In the genomic region with DNA sequence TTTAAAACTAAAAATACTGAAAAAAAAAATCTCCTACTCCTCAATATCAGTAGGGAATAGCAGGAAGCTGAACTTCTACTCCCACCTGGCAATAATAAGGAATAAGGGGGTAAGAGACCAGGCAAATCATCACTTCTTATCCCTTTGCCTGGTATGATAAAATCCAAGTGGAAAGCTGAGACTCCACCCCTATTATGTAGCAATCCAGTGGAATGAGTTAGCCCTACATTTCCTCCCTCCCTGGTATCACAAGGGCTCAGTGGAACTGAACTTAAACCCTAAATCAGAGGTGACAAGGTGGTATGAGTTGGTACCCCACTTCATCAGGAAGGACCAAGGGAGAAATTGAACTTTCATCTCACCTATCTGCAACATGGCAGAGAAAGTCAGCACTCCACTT, we compare ENCODE assay signal across 32 cellular contexts. TPM values are rescaled to one million over a fixed set of nuclear protein-coding genes. Genes with fewer than 3 reads are reported as not detected.
DNase-seq lines count a peak whose midpoint lies in the region; ATAC-seq, FAIRE-seq and TF ChIP-seq lines count a peak whose summit lies in the region.
"Had no signal": no experiment of that assay in that cellular context is flagged by ENCODE, and none has a peak within 500 bp of the region (broad histone marks: within the 10 kb centered on the region; RNA-seq: fewer than 3 reads in every experiment).

No MANE protein-coding gene starts in this region.

- no peak for TF ChIP-seq EP300 in HepG2 (IDR thresholded peaks at IDR 0.05; ENCODE audit: low read depth in 2 of 2, low read length in 2 of 2)
- no peak for TF ChIP-seq EP300 in HepG2 (CRISPR knock-in tag; IDR thresholded peaks at IDR 0.05; ENCODE audit: borderline replicate concordance)

- no peak overlapping the region for H3K4me3 ChIP-seq in right lobe of liver
- H3K4me3 ChIP-seq in HepG2 (replicated peaks in 1 of 3; ENCODE audit: insufficient read depth in 1 of 3, low read depth in 2 of 3, low read length in 3 of 3): no peak overlapping the region
- H3K4me3 ChIP-seq in bronchial epithelial cell (ENCODE audit: low read depth, low read length): no peak overlapping the region
- H3K4me3 ChIP-seq: coronary artery, GM23338, heart right ventricle, transverse colon had no signal

- H3K36me3 Mint-ChIP-seq in activated T-helper 1 cell treated with anti-CD3 and anti-CD28 coated beads, Interleukin-12 subunit alpha, Interleukin-12 subunit beta, Interleukin-2, Interleukin-4 antibody, amounts not matched to agents 30 ng/mL and 10 ng/mL and 1 ng/mL, durations not matched to agents 14 hours and 24 hours and 36 hours (ENCODE audit: low read depth): peaks cover 9% of the 10 kb centered on the region

- H3K36me3 ChIP-seq in right lobe of liver (no peaks in the 10 kb centered on the region), HepG2 (replicated peaks in 1 of 2; ENCODE audit: control insufficient read depth in 1 of 2, insufficient read depth in 2 of 2, low read length in 2 of 2) (peaks cover 0 to 3% of the 10 kb centered on the region in 2 experiments; a peak in 1 of 5 replicates), bronchial epithelial cell (ENCODE audit: control insufficient read depth, insufficient read depth, low read length) (no peaks in the 10 kb centered on the region)
- H3K36me3 ChIP-seq: heart right ventricle, transverse colon had no signal

- H3K27me3 Mint-ChIP-seq in activated T-helper 1 cell treated with anti-CD3 and anti-CD28 coated beads, Interleukin-12 subunit alpha, Interleukin-12 subunit beta, Interleukin-2, Interleukin-4 antibody, amounts not matched to agents 30 ng/mL and 10 ng/mL and 1 ng/mL, durations not matched to agents 14 hours and 24 hours and 36 hours (ENCODE audit: insufficient read depth): no peaks in the 10 kb centered on the region
- H3K27me3 Mint-ChIP-seq: activated CD4-positive, alpha-beta memory T cell treated with anti-CD3 and anti-CD28 coated beads for 36 hours; activated naive CD4-positive, alpha-beta T cell treated with anti-CD3 and anti-CD28 coated beads, Interleukin-2, amount 10 ng/mL, durations not matched to agents 7 days and 5 days; CD4-positive, alpha-beta T cell had no signal

- H2AFZ ChIP-seq in HepG2 (ENCODE audit: low read length): no peak overlapping the region
- H2AFZ ChIP-seq: GM23338 had no signal

- no peaks in the 10 kb centered on the region for H3K9me3 ChIP-seq in right lobe of liver
- no peaks in the 10 kb centered on the region for H3K9me3 ChIP-seq in HepG2 (ENCODE audit: low read length)
- H3K9me3 ChIP-seq: transverse colon had no signal

- TF ChIP-seq RAD21 in HepG2 (CRISPR knock-in tag; IDR thresholded peaks at IDR 0.05): no peak

- peaks cover 4% of the 10 kb centered on the region for H3K9me3 Mint-ChIP-seq in activated T-helper 1 cell treated with anti-CD3 and anti-CD28 coated beads, Interleukin-12 subunit alpha, Interleukin-12 subunit beta, Interleukin-2, Interleukin-4 antibody, amounts not matched to agents 30 ng/mL and 10 ng/mL and 1 ng/mL, durations not matched to agents 14 hours and 24 hours and 36 hours

- ATAC-seq in right lobe of liver: peak; percentile 22 to 44 (median 28)
- ATAC-seq in HepG2: no peak
- no peak for ATAC-seq in GM21619 (IDR thresholded peaks at IDR 0.05; ENCODE audit: unreplicated experiment)
- no peak for ATAC-seq in HG02759 (IDR thresholded peaks at IDR 0.05; ENCODE audit: unreplicated experiment)
- ATAC-seq: GM23338; PC-3; SK-N-SH treated with all-trans-retinoic acid at 6 μM for 48 hours; stimulated activated effector memory CD8-positive, alpha-beta T cell treated with anti-CD3 and anti-CD28 coated beads, Interleukin-12 subunit alpha, Interleukin-12 subunit beta, amount 100 ng/mL, for 72 hours had no signal

- intact Hi-C loops in right lobe of liver (cut with DNase I): no loop called here
- intact Hi-C loops in HepG2 (cut with micrococcal nuclease; ENCODE audit: unreplicated experiment): no loop called here
- intact Hi-C loops in activated T-helper 1 cell treated with anti-CD3 and anti-CD28 coated beads, Interleukin-12 subunit alpha, Interleukin-12 subunit beta, Interleukin-2, Interleukin-4 antibody, amounts not matched to agents 30 ng/mL and 10 ng/mL and 1 ng/mL, durations not matched to agents 14 hours and 24 hours and 36 hours (cut with micrococcal nuclease): no loop called here

- POLR2A ChIA-PET in HepG2 (lab: Yijun Ruan, JAX): interaction anchor here (0.7 kb wide), 1 partner anchor 18 kb away, joined by 3 read pairs; no protein-coding TSS in a partner anchor

- TF ChIP-seq POLR2A in right lobe of liver (IDR thresholded peaks at IDR 0.05): no peak
- no peak for TF ChIP-seq POLR2A in HepG2 (IDR thresholded peaks at IDR 0.05; ENCODE audit: insufficient read depth in 1 of 2, low read depth in 2 of 2, low read length in 2 of 2)

- H3K27ac ChIP-seq in right lobe of liver (no peak overlapping the region), HepG2 (ENCODE audit: extremely low read length, insufficient read depth, low read length) (no peak overlapping the region)
- H3K27ac ChIP-seq: coronary artery, heart right ventricle, transverse colon had no signal

- no peak overlapping the region for H3K27ac Mint-ChIP-seq in activated T-helper 1 cell treated with anti-CD3 and anti-CD28 coated beads, Interleukin-12 subunit alpha, Interleukin-12 subunit beta, Interleukin-2, Interleukin-4 antibody, amounts not matched to agents 30 ng/mL and 10 ng/mL and 1 ng/mL, durations not matched to agents 14 hours and 24 hours and 36 hours
- H3K27ac Mint-ChIP-seq: activated CD4-positive, alpha-beta memory T cell treated with anti-CD3 and anti-CD28 coated beads for 36 hours; activated naive CD4-positive, alpha-beta T cell treated with anti-CD3 and anti-CD28 coated beads, Interleukin-2, amount 10 ng/mL, durations not matched to agents 7 days and 5 days; CD4-positive, alpha-beta T cell; GM23338; nephron; stimulated activated effector memory CD8-positive, alpha-beta T cell treated with anti-CD3 and anti-CD28 coated beads, Interleukin-12 subunit alpha, Interleukin-12 subunit beta, amount 100 ng/mL, for 72 hours had no signal

- H3K4me1 ChIP-seq in right lobe of liver (peaks cover 0 to 1% (median 0%) of the 10 kb centered on the region in 4 donors), HepG2 (ENCODE audit: insufficient read depth, low read length) (peaks cover 19% of the 10 kb centered on the region)

- H3K4me2 ChIP-seq in HepG2 (ENCODE audit: low read depth, low read length): no peak overlapping the region
- H3K4me2 ChIP-seq: GM23338 had no signal

- TF ChIP-seq CTCF in right lobe of liver (IDR thresholded peaks at IDR 0.05): no peak
- no peak for TF ChIP-seq CTCF in HepG2 (CRISPR knock-in tag; IDR thresholded peaks at IDR 0.05)
- no peak for TF ChIP-seq CTCF in bronchial epithelial cell (IDR thresholded peaks at IDR 0.05; ENCODE audit: insufficient read depth, low read length, severe bottlenecking)

- peaks cover 6% of the 10 kb centered on the region; the same call in 1 of the 2 replicates for H4K20me1 ChIP-seq in HepG2 (ENCODE audit: insufficient read depth, low read length)

- in situ Hi-C loops in HepG2 (cut with HindIII; ENCODE audit: extremely low pct_ligation_motif_present, low pct_unique_long_range_greater_than_20kb): no loop called here

- H3K27me3 ChIP-seq in right lobe of liver (no peaks in the 10 kb centered on the region), HepG2 (ENCODE audit: control insufficient read depth in 1 of 2, insufficient read depth in 2 of 2, low read length in 2 of 2) (no peaks in the 10 kb centered on the region), bronchial epithelial cell (ENCODE audit: control insufficient read depth, insufficient read depth, low read length) (no peaks in the 10 kb centered on the region)
- H3K27me3 ChIP-seq: heart right ventricle, transverse colon had no signal

- H3K4me1 Mint-ChIP-seq in activated T-helper 1 cell treated with anti-CD3 and anti-CD28 coated beads, Interleukin-12 subunit alpha, Interleukin-12 subunit beta, Interleukin-2, Interleukin-4 antibody, amounts not matched to agents 30 ng/mL and 10 ng/mL and 1 ng/mL, durations not matched to agents 14 hours and 24 hours and 36 hours (ENCODE audit: low read depth): peaks cover 39% of the 10 kb centered on the region
- H3K4me1 Mint-ChIP-seq: nephron had no signal

- CTCF ChIA-PET in HepG2 (lab: Yijun Ruan, JAX; ENCODE audit: low intra/inter-chr PET ratio, low total read pairs): no interaction called here

- FAIRE-seq in HepG2 (lab: Jason Lieb, UNC) (no peak), bronchial epithelial cell (lab: Jason Lieb, UNC) (no peak), HTR-8/SVneo (lab: Jason Lieb, UNC) (no peak)
- FAIRE-seq: D721Med, frontal cortex had no signal

- peaks cover 92% of the 10 kb centered on the region for H3K79me2 ChIP-seq in HepG2 (ENCODE audit: insufficient read depth, low read length)

- no TSS peak for BruUV-seq in HepG2 (replicated peaks; lab: Mats Ljungman, UMichigan)

- H3K9ac ChIP-seq in HepG2 (ENCODE audit: insufficient read depth, low read depth, low read length): no peak overlapping the region

- no peak for DNase-seq in right lobe of liver
- DNase-seq in HepG2 (ENCODE audit: low spot score): no peak
- DNase-seq in bronchial epithelial cell (ENCODE audit: low read depth): peak; percentile 26
- DNase-seq in iris pigment epithelial cell (ENCODE audit: low read depth): peak; percentile 13
- no peak for DNase-seq in activated T-helper 1 cell treated with anti-CD3 and anti-CD28 coated beads, Interleukin-12 subunit alpha, Interleukin-12 subunit beta, Interleukin-2, Interleukin-4 antibody, amounts not matched to agents 30 ng/mL and 10 ng/mL and 1 ng/mL, durations not matched to agents 14 hours and 24 hours and 36 hours (ENCODE audit: low spot score)
- no peak for DNase-seq in HTR-8/SVneo (ENCODE audit: insufficient read length, low spot score)
- DNase-seq: activated CD4-positive, alpha-beta memory T cell treated with anti-CD3 and anti-CD28 coated beads for 36 hours; activated CD4-positive, alpha-beta T cell treated with anti-CD3 and anti-CD28 coated beads for 1 hour; activated naive CD4-positive, alpha-beta T cell treated with anti-CD3 and anti-CD28 coated beads, Interleukin-2, amount 10 ng/mL, durations not matched to agents 7 days and 5 days; AML-193; CD4-positive, alpha-beta T cell; effector memory CD4-positive, alpha-beta T cell; erythroblast; heart right ventricle; kidney glomerular epithelial cell; NCI-H1417; NCI-H2029; NCI-H526 treated with DMSO at 0.1 percent for 48 hours; NK-92 treated with Interleukin-12 subunit alpha and Interleukin-12 subunit beta, amount 100 ng/mL, for 24 hours; PC-3; Right ventricle myocardium superior; T-helper 2 cell; transverse colon had no signal

- no peak overlapping the region for H3K4me3 Mint-ChIP-seq in activated T-helper 1 cell treated with anti-CD3 and anti-CD28 coated beads, Interleukin-12 subunit alpha, Interleukin-12 subunit beta, Interleukin-2, Interleukin-4 antibody, amounts not matched to agents 30 ng/mL and 10 ng/mL and 1 ng/mL, durations not matched to agents 14 hours and 24 hours and 36 hours
- H3K4me3 Mint-ChIP-seq: activated CD4-positive, alpha-beta memory T cell treated with anti-CD3 and anti-CD28 coated beads for 36 hours; activated naive CD4-positive, alpha-beta T cell treated with anti-CD3 and anti-CD28 coated beads, Interleukin-2, amount 10 ng/mL, durations not matched to agents 7 days and 5 days; CD4-positive, alpha-beta T cell; GM23338; nephron; stimulated activated effector memory CD8-positive, alpha-beta T cell treated with anti-CD3 and anti-CD28 coated beads, Interleukin-12 subunit alpha, Interleukin-12 subunit beta, amount 100 ng/mL, for 72 hours had no signal

RNA-seq across cellular contexts. Expression of gene TRIM33, which starts 25.7 kb away (rescaled TPM):
- total RNA-seq in right lobe of liver (10 to 100 TPM; 13.9 to 18.0 (median 15.0) TPM), HepG2 (2016; rRNA removed; fragmentation: Illumina TruSeq; extraction: Trizol) (42.2 and 42.8 TPM in 2 replicates), bronchial epithelial cell (16.3 and 22.1 TPM in 2 replicates)
- 8.8 and 9.0 TPM in 2 replicates for total RNA-seq in HepG2 (2016; cell fraction: cytosol; rRNA removed; fragmentation: Illumina TruSeq; extraction: Trizol; ENCODE audit: low read depth)
- 39.4 and 41.0 TPM in 2 replicates for total RNA-seq in HepG2 (2016; cell fraction: insoluble cytoplasmic fraction; rRNA removed; fragmentation: Illumina TruSeq; extraction: Trizol)
- total RNA-seq in HepG2 (2016; cell fraction: membrane; rRNA removed; fragmentation: Illumina TruSeq; extraction: Trizol): 11.6 and 13.2 TPM in 2 replicates
- 54.1 and 54.2 TPM in 2 replicates for total RNA-seq in HepG2 (2016; cell fraction: nucleus; rRNA removed; fragmentation: Illumina TruSeq; extraction: Trizol)
- 31.0 and 35.5 TPM in 2 replicates for polyA plus RNA-seq in HepG2 (2011; rRNA removed)
- 12.2 and 14.5 TPM in 2 replicates for polyA plus RNA-seq in HepG2 (2011; cell fraction: cytosol; rRNA removed)
- polyA plus RNA-seq in HepG2 (2011; cell fraction: nucleus; rRNA removed): 28.4 and 29.4 TPM in 2 replicates
- polyA plus RNA-seq in HepG2 (2012): 19.4 and 23.2 TPM in 2 replicates
- polyA plus RNA-seq in HepG2 (2016; cell fraction: cytosol; fragmentation: Illumina TruSeq; extraction: Trizol; ENCODE audit: low read depth): 0.87 and 0.88 TPM in 2 replicates
- polyA plus RNA-seq in HepG2 (2016; cell fraction: insoluble cytoplasmic fraction; fragmentation: Illumina TruSeq; extraction: Trizol; ENCODE audit: low read depth): 27.4 and 29.1 TPM in 2 replicates
- polyA plus RNA-seq in HepG2 (2016; cell fraction: membrane; fragmentation: Illumina TruSeq; extraction: Trizol; ENCODE audit: low read depth): 2.7 and 3.4 TPM in 2 replicates
- polyA plus RNA-seq in HepG2 (2016; cell fraction: nucleus; fragmentation: Illumina TruSeq; extraction: Trizol; ENCODE audit: insufficient read depth, low read depth): 38.6 and 49.9 TPM in 2 replicates
- 39.0 and 73.0 TPM in 2 replicates for polyA minus RNA-seq in HepG2 (2011; rRNA and poly(A)+ RNA removed; ENCODE audit: low replicate concordance)
- polyA minus RNA-seq in HepG2 (2011; cell fraction: cytosol; rRNA and poly(A)+ RNA removed): 30.9 and 38.0 TPM in 2 replicates
- polyA minus RNA-seq in HepG2 (2011; cell fraction: nucleus; rRNA and poly(A)+ RNA removed): 91.8 and 97.2 TPM in 2 replicates
- 39.2 and 41.7 TPM in 2 replicates for total RNA-seq in activated T-helper 1 cell treated with anti-CD3 and anti-CD28 coated beads, Interleukin-12 subunit alpha, Interleukin-12 subunit beta, Interleukin-2, Interleukin-4 antibody, amounts not matched to agents 30 ng/mL and 10 ng/mL and 1 ng/mL, durations not matched to agents 14 hours and 24 hours and 36 hours

Comparison
In these comparisons a context has a peak if more than half of its experiments do, and no peak if none do; other contexts are left out.
1. ATAC-seq: peak in right lobe of liver (4 of 4); none in HepG2 (single experiment), GM21619 (single experiment) and HG02759 (single experiment).
2. DNase-seq: peak in bronchial epithelial cell (single experiment) and iris pigment epithelial cell (single experiment); none in right lobe of liver (0 of 3), HepG2 (single experiment), activated T-helper 1 cell treated with anti-CD3 and anti-CD28 coated beads, Interleukin-12 subunit alpha, Interleukin-12 subunit beta, Interleukin-2, Interleukin-4 antibody, amounts not matched to agents 30 ng/mL and 10 ng/mL and 1 ng/mL, durations not matched to agents 14 hours and 24 hours and 36 hours (single experiment) and HTR-8/SVneo (single experiment).